In genomic region chr12:89019439-89020120, GRCh38 we compare ENCODE assay signal across 9 cellular contexts.
DNase-seq lines count a peak whose midpoint lies in the region; ATAC-seq and TF ChIP-seq lines count a peak whose summit lies in the region.
"Had no signal": no experiment of that assay in that cellular context is flagged by ENCODE, and none has a peak within 500 bp of the region (broad histone marks: within the 10 kb centered on the region; RNA-seq: fewer than 3 reads in every experiment).

No MANE protein-coding gene starts in this region.

- H3K36me3 ChIP-seq in right atrium auricular region: no peaks in the 10 kb centered on the region
- H3K36me3 ChIP-seq: BLaER1 had no signal

- TF ChIP-seq CTCF in right atrium auricular region (IDR thresholded peaks at IDR 0.05): peak; percentile 55 to 92

- H3K9me3 ChIP-seq in right atrium auricular region: no peaks in the 10 kb centered on the region
- H3K9me3 ChIP-seq: BLaER1 had no signal

- DNase-seq in DMS79 treated with DMSO at 0.1 percent for 48 hours (lab: John Stamatoyannopoulos, UW) (peak; percentile 25), DMS79 (lab: John Stamatoyannopoulos, UW) (no peak), NCI-H1436 treated with DMSO at 0.1 percent for 48 hours (lab: John Stamatoyannopoulos, UW) (peak; percentile 21), T follicular helper cell (ENCODE audit: low read depth) (peak; percentile 56), amniotic stem cell (lab: John Stamatoyannopoulos, UW) (peak; percentile 81), right atrium auricular region (ENCODE audit: low spot score) (peak; percentile 87), retina (peak; percentile 74)

- H3K4me3 ChIP-seq in right atrium auricular region: peak overlapping the region in 1 of 2 donors; percentile 31
- H3K4me3 ChIP-seq: BLaER1 had no signal

- ATAC-seq in HG02938 (IDR thresholded peaks at IDR 0.05; ENCODE audit: unreplicated experiment): peak; percentile 95

- H3K4me1 ChIP-seq in right atrium auricular region: peaks cover 0 to 9% of the 10 kb centered on the region in 2 donors
- H3K4me1 ChIP-seq: BLaER1 had no signal

- no peak overlapping the region for H3K27ac ChIP-seq in right atrium auricular region
- H3K27ac ChIP-seq: BLaER1 had no signal

- no peaks in the 10 kb centered on the region for H3K27me3 ChIP-seq in right atrium auricular region
- H3K27me3 ChIP-seq: BLaER1 had no signal
